In genomic region chr10:5944389-5945202, GRCh38 we compare ENCODE assay signal across 8 cellular contexts. TPM values are rescaled to one million over a fixed set of nuclear protein-coding genes. Genes with fewer than 3 reads are reported as not detected.
DNase-seq lines count a peak whose midpoint lies in the region; ATAC-seq and TF ChIP-seq lines count a peak whose summit lies in the region.

No MANE protein-coding gene starts in this region.

- H3K27me3 Mint-ChIP-seq in glutamatergic neuron (ENCODE audit: unreplicated experiment), result no peaks in the 10 kb centered on the region

- H3K4me3 Mint-ChIP-seq in glutamatergic neuron (ENCODE audit: unreplicated experiment), result no peak overlapping the region

- peaks cover 11% of the 10 kb centered on the region for H3K4me1 Mint-ChIP-seq in glutamatergic neuron (ENCODE audit: low read depth, unreplicated experiment)

- no peaks in the 10 kb centered on the region for H3K9me3 ChIP-seq in left ventricle myocardium inferior (replicated peaks)
- H3K9me3 ChIP-seq in skeletal muscle tissue (ENCODE audit: control insufficient read depth in 3 of 3, low read length in 3 of 3), result no peaks in the 10 kb centered on the region

- peaks cover 4% of the 10 kb centered on the region for H3K9me3 Mint-ChIP-seq in glutamatergic neuron (ENCODE audit: unreplicated experiment)

- no peaks in the 10 kb centered on the region for H3K36me3 Mint-ChIP-seq in glutamatergic neuron (ENCODE audit: unreplicated experiment)

- ATAC-seq in GM21825 (IDR thresholded peaks at IDR 0.05; ENCODE audit: unreplicated experiment), result no peak
- ATAC-seq in HG02798 (IDR thresholded peaks at IDR 0.05; ENCODE audit: poor library complexity, unreplicated experiment), result no peak

- H3K4me3 ChIP-seq in left ventricle myocardium inferior, result peak overlapping the region; percentile 50
- peak overlapping the region in 2 of 3 donors; percentile 13 to 26 for H3K4me3 ChIP-seq in skeletal muscle tissue (ENCODE audit: low read length in 3 of 3)

- H3K36me3 ChIP-seq in left ventricle myocardium inferior (no peaks in the 10 kb centered on the region), skeletal muscle tissue (ENCODE audit: control insufficient read depth in 3 of 3, insufficient read depth in 3 of 3, low read length in 3 of 3) (no peaks in the 10 kb centered on the region)

- H3K27ac Mint-ChIP-seq in glutamatergic neuron (ENCODE audit: unreplicated experiment), result no peak overlapping the region

- peak overlapping the region; percentile 87 for H3K27ac ChIP-seq in left ventricle myocardium inferior (replicated peaks)
- peak overlapping the region; percentile 91 for H3K27ac ChIP-seq in skeletal muscle tissue (ENCODE audit: low read depth, low read length)

- H3K27me3 ChIP-seq in left ventricle myocardium inferior (ENCODE audit: low read depth), result peaks cover 3% of the 10 kb centered on the region
- no peaks in the 10 kb centered on the region for H3K27me3 ChIP-seq in skeletal muscle tissue (ENCODE audit: control insufficient read depth in 3 of 3, insufficient read depth in 3 of 3, low read length in 3 of 3)

- H3K4me1 ChIP-seq in left ventricle myocardium inferior (peaks cover 62% of the 10 kb centered on the region), skeletal muscle tissue (ENCODE audit: control insufficient read depth in 3 of 3, insufficient read depth in 3 of 3, low read length in 3 of 3) (peaks cover 38 to 42% (median 41%) of the 10 kb centered on the region in 3 donors)

- H3K9ac ChIP-seq in skeletal muscle tissue (ENCODE audit: low read depth in 1 of 3, low read length in 3 of 3), result peak overlapping the region in 2 of 3 donors; percentile 44 to 54

- no peak for TF ChIP-seq CTCF in left ventricle myocardium inferior (IDR thresholded peaks at IDR 0.05; ENCODE audit: borderline replicate concordance)
- TF ChIP-seq CTCF in glutamatergic neuron (IDR thresholded peaks at IDR 0.05; ENCODE audit: partially characterized antibody, unreplicated experiment), result no peak

- intact Hi-C loops in left ventricle myocardium inferior (cut with micrococcal nuclease), result no loop called here

- DNase-seq in H4 (ENCODE audit: low spot score), result peak; percentile 95
- peak; percentile 100 for DNase-seq in amniotic epithelial cell (ENCODE audit: low read depth)
- peak; percentile 63 for DNase-seq in left ventricle myocardium inferior
- DNase-seq in SHP77 treated with DMSO at 0.1 percent for 48 hours (lab: John Stamatoyannopoulos, UW), result no peak
- no peak for DNase-seq in glutamatergic neuron

RNA-seq across cellular contexts. Expression of gene IL15RA, which starts 32.7 kb away (rescaled TPM):
- 14.4 and 18.6 TPM in 2 replicates for total RNA-seq in H4 (2014; rRNA removed; shearing (Covaris generic))
- total RNA-seq in left ventricle myocardium inferior (6.0 TPM), skeletal muscle tissue (1.6 TPM), glutamatergic neuron (ENCODE audit: unreplicated experiment) (not detected)

RNA-seq across cellular contexts. Expression of gene FBH1, which starts 54.6 kb away (rescaled TPM):
- total RNA-seq in H4 (2014; rRNA removed; shearing (Covaris generic)), result 35.9 and 41.1 TPM in 2 replicates
- total RNA-seq in left ventricle myocardium inferior (75.5 TPM), skeletal muscle tissue (51.7 TPM), glutamatergic neuron (ENCODE audit: unreplicated experiment) (65.0 TPM)

RNA-seq across cellular contexts. Expression of gene ANKRD16, which starts 54.9 kb away (rescaled TPM):
- 3.0 and 3.2 TPM in 2 replicates for total RNA-seq in H4 (2014; rRNA removed; shearing (Covaris generic))
- 2.3 TPM for total RNA-seq in left ventricle myocardium inferior
- 8.4 TPM for total RNA-seq in skeletal muscle tissue
- total RNA-seq in glutamatergic neuron (ENCODE audit: unreplicated experiment), result 7.5 TPM

Comparison
In these comparisons a context has a peak if more than half of its experiments do, and no peak if none do; other contexts are left out.
1. DNase-seq: peak in H4 (single experiment), amniotic epithelial cell (single experiment) and left ventricle myocardium inferior (single experiment); none in SHP77 treated with DMSO at 0.1 percent for 48 hours (single experiment) and glutamatergic neuron (single experiment).